Comparison of ENCODE assay signal across 13 cellular contexts in genomic region chr17:31935512-31935911, GRCh38. TPM values are rescaled to one million over a fixed set of nuclear protein-coding genes. Genes with fewer than 3 reads are reported as not detected.
DNase-seq lines count a peak whose midpoint lies in the region; ATAC-seq and TF ChIP-seq lines count a peak whose summit lies in the region.
"Had no signal": no experiment of that assay in that cellular context is flagged by ENCODE, and none has a peak within 500 bp of the region (broad histone marks: within the 10 kb centered on the region; RNA-seq: fewer than 3 reads in every experiment).

No MANE protein-coding gene starts in this region.

- CTCF ChIA-PET in CD8-positive, alpha-beta memory T cell (lab: Charles Lee) = interaction anchor here (0.7 to 1.2 kb wide), 2 partner anchors 71 to 203 kb away, joined by 3 read pairs; partner anchors contain the start of gene LRRC37B
- CTCF ChIA-PET in activated CD8-positive, alpha-beta memory T cell treated with anti-CD3 and anti-CD28 coated beads, Interleukin-2, amount 10 ng/mL, durations not matched to agents 7 days and 5 days (lab: Charles Lee) = interaction anchor here (0.8 to 2.8 kb wide), 4 partner anchors 9 to 206 kb away, joined by 3 to 11 read pairs (median 8); partner anchors contain the start of genes LRRC37B, RHOT1 and UTP6

- peak overlapping the region in 1 of 8 donors; percentile 88 for H3K27ac Mint-ChIP-seq in CD8-positive, alpha-beta memory T cell
- peak overlapping the region; percentile 86 for H3K27ac Mint-ChIP-seq in activated CD8-positive, alpha-beta memory T cell treated with anti-CD3 and anti-CD28 coated beads, Interleukin-2, amount 10 ng/mL, durations not matched to agents 7 days and 5 days
- no peak overlapping the region for H3K27ac Mint-ChIP-seq in mesothelial cell of epicardium
- no peak overlapping the region for H3K27ac Mint-ChIP-seq in CD14-positive monocyte

- intact Hi-C loops in CD14-positive monocyte (cut with micrococcal nuclease) = no loop called here

- no peak for TF ChIP-seq CTCF in 22Rv1 (IDR thresholded peaks at IDR 0.05)
- no peak for TF ChIP-seq CTCF in mesothelial cell of epicardium (IDR thresholded peaks at IDR 0.05; ENCODE audit: unreplicated experiment)
- TF ChIP-seq CTCF in CD14-positive monocyte (IDR thresholded peaks at IDR 0.05) = no peak

- H3K4me1 Mint-ChIP-seq in CD8-positive, alpha-beta memory T cell = peaks cover 16 to 26% (median 20%) of the 10 kb centered on the region in 3 donors
- peaks cover 18% of the 10 kb centered on the region for H3K4me1 Mint-ChIP-seq in activated CD8-positive, alpha-beta memory T cell treated with anti-CD3 and anti-CD28 coated beads, Interleukin-2, amount 10 ng/mL, durations not matched to agents 7 days and 5 days
- peaks cover 12% of the 10 kb centered on the region for H3K4me1 Mint-ChIP-seq in mesothelial cell of epicardium
- H3K4me1 Mint-ChIP-seq in CD14-positive monocyte = peaks cover 23% of the 10 kb centered on the region

- no peaks in the 10 kb centered on the region for H3K9me3 ChIP-seq in CD8-positive, alpha-beta memory T cell (ENCODE audit: low read length)

- peaks cover 4% of the 10 kb centered on the region for H3K4me1 ChIP-seq in CD8-positive, alpha-beta memory T cell (ENCODE audit: insufficient read depth, low read length)

- H3K27me3 ChIP-seq in CD8-positive, alpha-beta memory T cell (ENCODE audit: insufficient read depth, low read length, poor library complexity, severe bottlenecking) = no peaks in the 10 kb centered on the region

- H3K36me3 Mint-ChIP-seq in CD8-positive, alpha-beta memory T cell = peaks cover 0 to 9% (median 1%) of the 10 kb centered on the region in 3 donors
- peaks cover 7% of the 10 kb centered on the region for H3K36me3 Mint-ChIP-seq in activated CD8-positive, alpha-beta memory T cell treated with anti-CD3 and anti-CD28 coated beads, Interleukin-2, amount 10 ng/mL, durations not matched to agents 7 days and 5 days
- peaks cover 2% of the 10 kb centered on the region for H3K36me3 Mint-ChIP-seq in mesothelial cell of epicardium
- peaks cover 2 to 3% of the 10 kb centered on the region in 2 donors for H3K36me3 Mint-ChIP-seq in CD14-positive monocyte

- POLR2A ChIA-PET in CD8-positive, alpha-beta memory T cell (lab: Charles Lee) = no interaction called here

- no peaks in the 10 kb centered on the region for H3K27me3 Mint-ChIP-seq in CD8-positive, alpha-beta memory T cell
- no peaks in the 10 kb centered on the region for H3K27me3 Mint-ChIP-seq in activated CD8-positive, alpha-beta memory T cell treated with anti-CD3 and anti-CD28 coated beads, Interleukin-2, amount 10 ng/mL, durations not matched to agents 7 days and 5 days
- H3K27me3 Mint-ChIP-seq in mesothelial cell of epicardium (ENCODE audit: low read depth) (no peaks in the 10 kb centered on the region), CD14-positive monocyte (ENCODE audit: low read depth in 3 of 3) (peaks cover 0 to 4% (median 0%) of the 10 kb centered on the region in 3 donors)

- peak overlapping the region; percentile 75; the same call in 1 of the 2 replicates for H3K27ac ChIP-seq in 22Rv1
- no peak overlapping the region for H3K27ac ChIP-seq in CD8-positive, alpha-beta memory T cell (ENCODE audit: low read depth, low read length)

- no peak overlapping the region for H3K4me3 ChIP-seq in CD8-positive, alpha-beta memory T cell (ENCODE audit: low read length)

- H3K36me3 ChIP-seq in CD8-positive, alpha-beta memory T cell (ENCODE audit: insufficient read depth, low read length) = no peaks in the 10 kb centered on the region

- H3K4me3 Mint-ChIP-seq in CD8-positive, alpha-beta memory T cell = peak overlapping the region; percentile 17 to 91 (median 88)
- no peak overlapping the region for H3K4me3 Mint-ChIP-seq in activated CD8-positive, alpha-beta memory T cell treated with anti-CD3 and anti-CD28 coated beads, Interleukin-2, amount 10 ng/mL, durations not matched to agents 7 days and 5 days
- H3K4me3 Mint-ChIP-seq in mesothelial cell of epicardium (peak overlapping the region; percentile 74), CD14-positive monocyte (no peak overlapping the region)

- no peaks in the 10 kb centered on the region for H3K9me3 Mint-ChIP-seq in CD8-positive, alpha-beta memory T cell
- H3K9me3 Mint-ChIP-seq in activated CD8-positive, alpha-beta memory T cell treated with anti-CD3 and anti-CD28 coated beads, Interleukin-2, amount 10 ng/mL, durations not matched to agents 7 days and 5 days (ENCODE audit: low read depth) = no peaks in the 10 kb centered on the region
- H3K9me3 Mint-ChIP-seq in mesothelial cell of epicardium = no peaks in the 10 kb centered on the region
- no peaks in the 10 kb centered on the region for H3K9me3 Mint-ChIP-seq in CD14-positive monocyte

- ATAC-seq in activated CD8-positive, alpha-beta memory T cell treated with anti-CD3 and anti-CD28 coated beads, Interleukin-2, amount 10 ng/mL, durations not matched to agents 7 days and 5 days = no peak
- ATAC-seq: right cardiac atrium, SK-N-SH treated with all-trans-retinoic acid at 6 μM for 48 hours had no signal

- DNase-seq in CD8-positive, alpha-beta memory T cell = no peak
- DNase-seq in activated CD8-positive, alpha-beta memory T cell treated with anti-CD3 and anti-CD28 coated beads, Interleukin-2, amount 10 ng/mL, durations not matched to agents 7 days and 5 days = no peak
- DNase-seq in mesothelial cell of epicardium (ENCODE audit: low spot score in 2 of 2, unreplicated experiment in 2 of 2) (no peak), CD14-positive monocyte (ENCODE audit: low spot score) (no peak), HCEC 1CT (no peak)
- no peak for DNase-seq in effector CD8-positive, alpha-beta T cell (lab: John Stamatoyannopoulos, UW)
- DNase-seq: AML-193, DMS153, NCI-H2081, NCI-H524, right cardiac atrium had no signal

RNA-seq across cellular contexts. Expression of gene SUZ12, which starts 1.3 kb away (rescaled TPM):
- 10 to 100 TPM; 63.1 to 64.1 TPM for total RNA-seq in CD8-positive, alpha-beta memory T cell
- polyA plus RNA-seq in CD8-positive, alpha-beta memory T cell = 19.4 TPM
- 10 to 100 TPM; 70.3 to 80.9 TPM for total RNA-seq in activated CD8-positive, alpha-beta memory T cell treated with anti-CD3 and anti-CD28 coated beads, Interleukin-2, amount 10 ng/mL, durations not matched to agents 7 days and 5 days
- 27.8 to 30.3 TPM (median 29.5 TPM) in 3 replicates for total RNA-seq in mesothelial cell of epicardium
- 1 to 10 TPM; 6.3 to 7.9 TPM for polyA plus RNA-seq in CD14-positive monocyte

RNA-seq across cellular contexts. Expression of gene UTP6, which starts 34.0 kb away (rescaled TPM):
- 100 to 1,000 TPM; 134 TPM for total RNA-seq in CD8-positive, alpha-beta memory T cell
- 44.2 TPM for polyA plus RNA-seq in CD8-positive, alpha-beta memory T cell
- 100 to 1,000 TPM in 1 of 2 experiments, 10 to 100 TPM in 1; 84.9 to 105 TPM for total RNA-seq in activated CD8-positive, alpha-beta memory T cell treated with anti-CD3 and anti-CD28 coated beads, Interleukin-2, amount 10 ng/mL, durations not matched to agents 7 days and 5 days
- total RNA-seq in mesothelial cell of epicardium = 70.9 to 76.0 TPM (median 72.4 TPM) in 3 replicates
- polyA plus RNA-seq in CD14-positive monocyte = 10 to 100 TPM; 43.3 to 50.5 TPM

Comparison
In these comparisons a context has a peak if more than half of its experiments do, and no peak if none do; other contexts are left out.
1. H3K4me3 Mint-ChIP-seq: peak in CD8-positive, alpha-beta memory T cell (7 of 7) and mesothelial cell of epicardium (single experiment); none in activated CD8-positive, alpha-beta memory T cell treated with anti-CD3 and anti-CD28 coated beads, Interleukin-2, amount 10 ng/mL, durations not matched to agents 7 days and 5 days (single experiment) and CD14-positive monocyte (0 of 2).